1 cellular context compared by ENCODE assay signal in genomic region chr19:18279266-18279515, GRCh38.
A peak's percentile ranks its signal among the peaks of the same experiment; 100 is the strongest.
TF ChIP-seq lines count a peak whose summit lies in the region.

No MANE protein-coding gene starts in this region.

TF ChIP-seq in GM12878, 131 proteins besides CTCF, POLR2A, EP300 and RAD21:
- TF ChIP-seq GATAD2B (conservative IDR thresholded peaks at IDR 0.05; ENCODE audit: low read depth) (peak; percentile 94; the same call in 1 of the 2 replicates), DPF2 (IDR thresholded peaks at IDR 0.05) (0 out of 2 replicates have a peak, but pooled peaks have one; percentile 15), ZBTB11 (CRISPR knock-in tag; IDR thresholded peaks at IDR 0.05) (no peak), MTA2 (IDR thresholded peaks at IDR 0.05; ENCODE audit: low read depth) (peak; percentile 47; the same call in 1 of the 2 replicates), MEF2B (IDR thresholded peaks at IDR 0.05; ENCODE audit: partially characterized antibody, poor library complexity, severe bottlenecking) (peak; percentile 89), LARP7 (IDR thresholded peaks at IDR 0.05) (peak; percentile 64; the same call in 1 of the 2 replicates), MLLT1 (IDR thresholded peaks at IDR 0.05) (no peak)
